ENCODE assay signal across 18 cellular contexts in the genomic region with DNA sequence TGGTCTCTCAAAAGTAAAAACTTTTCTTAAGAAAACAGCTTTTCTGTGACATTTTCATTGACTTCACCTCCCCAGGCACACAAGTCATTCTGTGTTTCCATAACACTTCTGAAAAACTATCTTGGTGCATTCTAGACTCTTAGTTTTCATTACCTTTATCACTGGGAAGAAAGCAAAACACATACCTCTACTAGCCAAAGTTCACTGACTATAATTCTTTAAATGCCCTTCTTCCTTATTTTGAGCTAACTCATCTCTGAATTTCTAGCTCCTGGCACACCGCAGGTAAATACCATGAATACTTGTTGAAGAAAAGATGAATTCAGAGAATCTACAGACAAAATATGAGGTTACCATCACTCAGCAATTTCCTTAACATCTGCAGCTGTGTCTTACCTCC. TPM values are rescaled to one million over a fixed set of nuclear protein-coding genes. Genes with fewer than 3 reads are reported as not detected.
DNase-seq lines count a peak whose midpoint lies in the region; ATAC-seq and TF ChIP-seq lines count a peak whose summit lies in the region.
"Had no signal": no experiment of that assay in that cellular context is flagged by ENCODE, and none has a peak within 500 bp of the region (broad histone marks: within the 10 kb centered on the region; RNA-seq: fewer than 3 reads in every experiment).

No MANE protein-coding gene starts in this region.

- H3K56ac ChIP-seq in mesendoderm (ENCODE audit: low read length): no peak overlapping the region

- H3K36me3 ChIP-seq in mucosa of descending colon (ENCODE audit: low read depth): no peaks in the 10 kb centered on the region
- peaks cover 5 to 15% of the 10 kb centered on the region in 2 donors for H3K36me3 ChIP-seq in thyroid gland
- H3K36me3 ChIP-seq in mesendoderm (ENCODE audit: control insufficient read depth, insufficient read depth, low read length): no peaks in the 10 kb centered on the region
- H3K36me3 ChIP-seq: HAP-1 had no signal

- no peaks in the 10 kb centered on the region for H3K79me2 ChIP-seq in mesendoderm (ENCODE audit: control insufficient read depth, insufficient read depth, low read length)

- no peak overlapping the region for H4K5ac ChIP-seq in mesendoderm (ENCODE audit: low read length)

- no peak overlapping the region for H3K9ac ChIP-seq in mesendoderm (ENCODE audit: low read length)
- H3K9ac ChIP-seq: BLaER1 had no signal

- H3K9me3 Mint-ChIP-seq in activated T-cell treated with anti-CD3 and anti-CD28 coated beads, Interleukin-2, amount 50 U/mL, for 72 hours: no peaks in the 10 kb centered on the region
- H3K9me3 Mint-ChIP-seq: CD4-positive, CD25-positive, alpha-beta regulatory T cell; CD8-positive, alpha-beta T cell; HFFc6 had no signal

- H3K4me3 ChIP-seq in mucosa of descending colon (no peak overlapping the region), thyroid gland (replicated peaks in 1 of 3) (no peak overlapping the region), mesendoderm (ENCODE audit: low read length) (no peak overlapping the region)
- H3K4me3 ChIP-seq: BLaER1, HAP-1 had no signal

- H3K27me3 ChIP-seq in thyroid gland (no peaks in the 10 kb centered on the region), mesendoderm (ENCODE audit: insufficient read depth, low read length, poor library complexity) (no peaks in the 10 kb centered on the region)
- H3K27me3 ChIP-seq: BLaER1 had no signal

- no peaks in the 10 kb centered on the region for H3K27me3 Mint-ChIP-seq in activated T-cell treated with anti-CD3 and anti-CD28 coated beads, Interleukin-2, amount 50 U/mL, for 72 hours (ENCODE audit: low read depth)
- H3K27me3 Mint-ChIP-seq: B cell; CD4-positive, CD25-positive, alpha-beta regulatory T cell had no signal

- 0% methylated on average over 1 of the region's 1 CpG for WGBS in thyroid gland, 2 donors
- no CpG with 5 or more reads among the region's 1 CpG for WGBS in mesendoderm (ENCODE audit: extremely low coverage, insufficient coverage, low lambda C conversion rate)

- no peak overlapping the region for H2BK5ac ChIP-seq in mesendoderm (ENCODE audit: low read length)

- TF ChIP-seq CTCF in mucosa of descending colon (IDR thresholded peaks at IDR 0.05) (no peak), thyroid gland (IDR thresholded peaks at IDR 0.05) (no peak)

- H3K27ac ChIP-seq in thyroid gland (peak overlapping the region in 2 of 3 donors; percentile 43 to 80), mesendoderm (ENCODE audit: low read depth, low read length) (no peak overlapping the region)
- H3K27ac ChIP-seq: 22Rv1, BLaER1, C4-2B had no signal

- H2BK15ac ChIP-seq in mesendoderm (replicated peaks; ENCODE audit: low read depth): no peak overlapping the region

- H3K79me1 ChIP-seq in mesendoderm (ENCODE audit: low read length): no peaks in the 10 kb centered on the region

- no peak overlapping the region for H3K4me3 Mint-ChIP-seq in activated T-cell treated with anti-CD3 and anti-CD28 coated beads, Interleukin-2, amount 50 U/mL, for 72 hours
- H3K4me3 Mint-ChIP-seq: B cell; CD4-positive, CD25-positive, alpha-beta regulatory T cell; CD8-positive, alpha-beta T cell; HFFc6 had no signal

- H2AK5ac ChIP-seq in mesendoderm (ENCODE audit: low read length): no peak overlapping the region

- no peaks in the 10 kb centered on the region for H3K4me1 Mint-ChIP-seq in activated T-cell treated with anti-CD3 and anti-CD28 coated beads, Interleukin-2, amount 50 U/mL, for 72 hours (ENCODE audit: low read depth)
- H3K4me1 Mint-ChIP-seq: B cell; CD4-positive, CD25-positive, alpha-beta regulatory T cell had no signal

- H4K8ac ChIP-seq in mesendoderm (ENCODE audit: low read depth, low read length): no peak overlapping the region

- H3K23ac ChIP-seq in mesendoderm (ENCODE audit: low read length): no peak overlapping the region

- no peak overlapping the region for H2BK120ac ChIP-seq in mesendoderm (ENCODE audit: low read depth, low read length)

- no peak for ATAC-seq in activated T-cell treated with anti-CD3 and anti-CD28 coated beads, Interleukin-2, amount 50 U/mL, for 72 hours (replicated peaks in 1 of 2)
- ATAC-seq in mucosa of descending colon (peak; percentile 27), GM21528 (IDR thresholded peaks at IDR 0.05; ENCODE audit: low FRiP score, unreplicated experiment) (no peak)
- ATAC-seq: CD8-positive, alpha-beta T cell had no signal

- no peak for DNase-seq in activated T-cell treated with anti-CD3 and anti-CD28 coated beads, Interleukin-2, amount 50 U/mL, for 72 hours
- no peak for DNase-seq in activated T-cell treated with anti-CD3 and anti-CD28 coated beads, Interleukin-2, amount 50 U/mL, for 48 hours
- no peak for DNase-seq in mucosa of descending colon
- DNase-seq in thyroid gland: no peak
- DNase-seq in mesendoderm: no peak
- DNase-seq: Caco-2; CD4-positive, CD25-positive, alpha-beta regulatory T cell; CD8-positive, alpha-beta T cell; DMS153; DND-41; GOT3; HFFc6 had no signal

- H3K4me2 ChIP-seq in mesendoderm (ENCODE audit: low read length): no peak overlapping the region
- H3K4me2 ChIP-seq: BLaER1 had no signal

- no peak for TF ChIP-seq POLR2A in thyroid gland (IDR thresholded peaks at IDR 0.05)

- H3K36me3 Mint-ChIP-seq in activated T-cell treated with anti-CD3 and anti-CD28 coated beads, Interleukin-2, amount 50 U/mL, for 72 hours (ENCODE audit: insufficient read depth in 2 of 2): peaks cover 0 to 10% of the 10 kb centered on the region in 2 donors

- no peaks in the 10 kb centered on the region for H3K9me3 ChIP-seq in mucosa of descending colon
- H3K9me3 ChIP-seq in thyroid gland: no peaks in the 10 kb centered on the region
- H3K9me3 ChIP-seq: BLaER1, Caco-2, HAP-1 had no signal

- no peak overlapping the region for H3K4ac ChIP-seq in mesendoderm (ENCODE audit: low read depth, low read length)

- H3K4me1 ChIP-seq in mucosa of descending colon (ENCODE audit: low read depth) (no peaks in the 10 kb centered on the region), thyroid gland (peaks cover 6 to 25% of the 10 kb centered on the region in 2 donors), mesendoderm (ENCODE audit: control insufficient read depth, low read depth, low read length) (no peaks in the 10 kb centered on the region)
- H3K4me1 ChIP-seq: BLaER1, Caco-2, HAP-1 had no signal

- intact Hi-C loops in mucosa of descending colon (cut with DNase I, micrococcal nuclease): no loop called here
- intact Hi-C loops in thyroid gland (cut with DNase I): no loop called here

- H3K27ac Mint-ChIP-seq in activated T-cell treated with anti-CD3 and anti-CD28 coated beads, Interleukin-2, amount 50 U/mL, for 72 hours: peak overlapping the region; percentile 34
- H3K27ac Mint-ChIP-seq: B cell; CD8-positive, alpha-beta T cell had no signal

- H3K18ac ChIP-seq in mesendoderm (ENCODE audit: low read length): no peak overlapping the region

RNA-seq across cellular contexts. Expression of gene MLH3, which starts 21.1 kb away (rescaled TPM):
- total RNA-seq in activated T-cell treated with anti-CD3 and anti-CD28 coated beads, Interleukin-2, amount 50 U/mL, for 72 hours: 10 to 100 TPM; 16.9 to 19.3 TPM
- total RNA-seq in mucosa of descending colon: 10 to 100 TPM; 22.2 to 40.8 (median 26.2) TPM
- 10 to 100 TPM; 48.1 to 68.1 (median 57.9) TPM for total RNA-seq in thyroid gland
- polyA plus RNA-seq in mesendoderm (2013, experiment 1 of 2): 5.0 TPM
- 4.6 TPM for polyA plus RNA-seq in mesendoderm (2013, experiment 2 of 2)

RNA-seq across cellular contexts. Expression of gene EIF2B2, which starts 27.4 kb away (rescaled TPM):
- 10 to 100 TPM; 50.3 to 68.5 TPM for total RNA-seq in activated T-cell treated with anti-CD3 and anti-CD28 coated beads, Interleukin-2, amount 50 U/mL, for 72 hours
- total RNA-seq in mucosa of descending colon (10 to 100 TPM; 40.6 to 50.9 (median 46.3) TPM), thyroid gland (10 to 100 TPM; 47.0 to 94.8 (median 69.3) TPM)
- 37.3 TPM for polyA plus RNA-seq in mesendoderm (2013, experiment 1 of 2)
- polyA plus RNA-seq in mesendoderm (2013, experiment 2 of 2): 37.9 TPM

RNA-seq across cellular contexts. Expression of gene ACYP1, which starts 33.7 kb away (rescaled TPM):
- total RNA-seq in activated T-cell treated with anti-CD3 and anti-CD28 coated beads, Interleukin-2, amount 50 U/mL, for 72 hours: 10 to 100 TPM; 40.5 to 44.9 TPM
- total RNA-seq in mucosa of descending colon (10 to 100 TPM; 18.5 to 26.5 (median 20.3) TPM), thyroid gland (10 to 100 TPM; 24.0 to 48.8 (median 36.1) TPM)
- 19.2 TPM for polyA plus RNA-seq in mesendoderm (2013, experiment 1 of 2)
- polyA plus RNA-seq in mesendoderm (2013, experiment 2 of 2): 18.2 TPM

RNA-seq across cellular contexts. Expression of gene ZC2HC1C, which starts 39.3 kb away (rescaled TPM):
- total RNA-seq in activated T-cell treated with anti-CD3 and anti-CD28 coated beads, Interleukin-2, amount 50 U/mL, for 72 hours: 1 to 10 TPM; 1.2 to 3.0 TPM
- total RNA-seq in mucosa of descending colon (1 to 10 TPM; 4.0 to 4.8 (median 4.7) TPM), thyroid gland (10 to 100 TPM in 2 of 4 donors, 1 to 10 TPM in 2; 8.3 to 15.8 (median 12.4) TPM)
- polyA plus RNA-seq in mesendoderm (2013, experiment 1 of 2): 0.88 TPM
- 1.3 TPM for polyA plus RNA-seq in mesendoderm (2013, experiment 2 of 2)
- total RNA-seq: CD8-positive, alpha-beta T cell had no signal
